In the genomic region with DNA sequence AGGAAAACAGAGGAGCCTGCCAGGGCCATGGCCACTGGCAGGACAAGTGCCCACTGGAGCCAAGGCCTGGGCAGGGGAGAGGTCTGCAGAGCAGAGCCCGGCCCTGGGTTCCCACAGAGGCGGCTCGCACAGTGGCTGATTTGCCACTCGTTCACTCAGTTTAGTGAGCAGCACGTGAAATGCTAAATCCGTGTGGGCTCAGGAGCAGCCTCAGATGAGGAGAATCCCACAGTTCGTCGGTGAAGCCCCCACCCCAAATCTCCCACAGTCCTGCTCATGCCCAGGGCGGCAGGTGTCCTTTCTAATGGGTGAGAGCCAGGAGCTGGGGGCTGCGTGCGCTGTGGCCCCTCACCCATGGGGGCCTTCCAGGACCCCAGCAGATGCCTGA, we compare ENCODE assay signal across 25 cellular contexts.
"Had no signal": no experiment of that assay in that cellular context is flagged by ENCODE, and none has a peak within 500 bp of the region (broad histone marks: within the 10 kb centered on the region; RNA-seq: fewer than 3 reads in every experiment).

No MANE protein-coding gene starts in this region.

- H3K4me3 Mint-ChIP-seq: activated B cell treated with CpG ODN at 0.5 μM for 24 hours; activated CD4-positive, alpha-beta T cell treated with anti-CD3 and anti-CD28 coated beads for 36 hours; activated naive CD4-positive, alpha-beta T cell treated with anti-CD3 and anti-CD28 coated beads, Interleukin-2, amount 50 U/mL, for 24 hours; brain; natural killer cell; T-helper 1 cell treated with Interleukin-12 subunit alpha and Interleukin-12 subunit beta and Interleukin-4 antibody, amounts not matched to agents 30 μg/mL and 1 μg/mL, for 36 hours had no signal

- FAIRE-seq: endothelial cell of umbilical vein had no signal

- H3K4me2 ChIP-seq: smooth muscle cell had no signal

- H3K36me3 Mint-ChIP-seq: activated naive CD4-positive, alpha-beta T cell treated with anti-CD3 and anti-CD28 coated beads, Interleukin-2, amount 50 U/mL, for 24 hours; brain; natural killer cell had no signal

- H3K9me3 ChIP-seq: gastrocnemius medialis, left ventricle myocardium inferior, neutrophil, right lobe of liver, upper lobe of right lung had no signal

- H3K9me3 Mint-ChIP-seq: activated B cell treated with CpG ODN at 0.5 μM for 24 hours; activated naive CD4-positive, alpha-beta T cell treated with anti-CD3 and anti-CD28 coated beads, Interleukin-2, amount 50 U/mL, for 24 hours; natural killer cell; T-helper 1 cell treated with Interleukin-12 subunit alpha and Interleukin-12 subunit beta and Interleukin-4 antibody, amounts not matched to agents 30 μg/mL and 1 μg/mL, for 36 hours had no signal

- DNase-seq: activated B cell treated with CpG ODN at 0.5 μM for 24 hours; activated CD4-positive, alpha-beta T cell treated with anti-CD3 and anti-CD28 coated beads for 36 hours; activated CD4-positive, alpha-beta T cell treated with anti-CD3 and anti-CD28 coated beads, Interleukin-2, amount 50 U/mL, for 4 hours; activated gamma-delta T cell treated with Interleukin-2 at 50 U/mL for 16 hours; aorta; caudate nucleus; effector memory CD4-positive, alpha-beta T cell; gastrocnemius medialis; left ventricle myocardium inferior; mammary epithelial cell; midbrain; natural killer cell; stimulated activated CD4-positive, alpha-beta T cell treated with anti-CD3 and anti-CD28 coated beads, Interleukin-15, amount 100 ng/mL, for 24 hours; stimulated activated naive CD4-positive, alpha-beta T cell; T1000 had no signal

- H3K9ac ChIP-seq: parathyroid adenoma had no signal

- H3K4me3 ChIP-seq: gastrocnemius medialis, left ventricle myocardium inferior, right lobe of liver, smooth muscle cell, upper lobe of right lung had no signal

- H3K4me1 Mint-ChIP-seq: activated CD4-positive, alpha-beta T cell treated with anti-CD3 and anti-CD28 coated beads for 36 hours; activated naive CD4-positive, alpha-beta T cell treated with anti-CD3 and anti-CD28 coated beads, Interleukin-2, amount 50 U/mL, for 24 hours had no signal

- ATAC-seq: activated CD4-positive, alpha-beta T cell treated with anti-CD3 and anti-CD28 coated beads for 36 hours; esophagus mucosa; gastrocnemius medialis; natural killer cell; right lobe of liver; upper lobe of right lung had no signal

- H3K36me3 ChIP-seq: gastrocnemius medialis, left ventricle myocardium inferior, neutrophil, right lobe of liver, upper lobe of right lung had no signal

- H3K4me1 ChIP-seq: parathyroid adenoma, right lobe of liver had no signal

- H3K27me3 Mint-ChIP-seq: activated CD4-positive, alpha-beta T cell treated with anti-CD3 and anti-CD28 coated beads for 36 hours; activated naive CD4-positive, alpha-beta T cell treated with anti-CD3 and anti-CD28 coated beads, Interleukin-2, amount 50 U/mL, for 24 hours had no signal

- H2AFZ ChIP-seq: parathyroid adenoma had no signal

- H3K27ac ChIP-seq: gastrocnemius medialis, left ventricle myocardium inferior, neutrophil, parathyroid adenoma, right lobe of liver, upper lobe of right lung had no signal

- H3K27me3 ChIP-seq: gastrocnemius medialis, neutrophil, right lobe of liver had no signal
